16 cellular contexts compared by ENCODE assay signal in genomic region chr3:37668431-37668830, GRCh38.
DNase-seq lines count a peak whose midpoint lies in the region; FAIRE-seq and TF ChIP-seq lines count a peak whose summit lies in the region.
"Had no signal": no experiment of that assay in that cellular context is flagged by ENCODE, and none has a peak within 500 bp of the region (broad histone marks: within the 10 kb centered on the region; RNA-seq: fewer than 3 reads in every experiment).

No MANE protein-coding gene starts in this region.

- H3K9me2 ChIP-seq in Karpas-422 (replicated peaks; ENCODE audit: insufficient read depth, low read length) = no peaks in the 10 kb centered on the region

- TF ChIP-seq CTCF in coronary artery (IDR thresholded peaks at IDR 0.05) = no peak
- TF ChIP-seq CTCF in kidney (IDR thresholded peaks at IDR 0.05; ENCODE audit: borderline replicate concordance, extremely low read depth, insufficient read depth) = no peak
- no peak for TF ChIP-seq CTCF in stomach (IDR thresholded peaks at IDR 0.05)
- TF ChIP-seq CTCF in endothelial cell (IDR thresholded peaks at IDR 0.05; ENCODE audit: unreplicated experiment) = no peak
- TF ChIP-seq CTCF in osteocyte (IDR thresholded peaks at IDR 0.05) = no peak

- H3K4me1 Mint-ChIP-seq in endothelial cell (ENCODE audit: unreplicated experiment) = peaks cover 15% of the 10 kb centered on the region
- peaks cover 6% of the 10 kb centered on the region for H3K4me1 Mint-ChIP-seq in osteocyte (ENCODE audit: unreplicated experiment)
- H3K4me1 Mint-ChIP-seq: memory B cell had no signal

- no peaks in the 10 kb centered on the region for H4K20me1 ChIP-seq in Karpas-422 (ENCODE audit: insufficient read depth, low read depth, low read length)

- H3K9me3 ChIP-seq in Karpas-422 (ENCODE audit: low read length) = no peaks in the 10 kb centered on the region
- no peaks in the 10 kb centered on the region for H3K9me3 ChIP-seq in kidney (ENCODE audit: control insufficient read depth in 1 of 2, low read length in 2 of 2)
- no peaks in the 10 kb centered on the region for H3K9me3 ChIP-seq in stomach

- H3K27ac ChIP-seq in Karpas-422 (ENCODE audit: low read length) (no peak overlapping the region), coronary artery (peak overlapping the region; percentile 23 to 60), kidney (ENCODE audit: low read depth in 2 of 2, low read length in 2 of 2) (peak overlapping the region; percentile 39 to 43), stomach (peak overlapping the region in 3 of 5 donors; percentile 39 to 53 (median 50))

- FAIRE-seq in kidney (lab: Jason Lieb, UNC) = no peak
- FAIRE-seq: astrocyte, GM12891 had no signal

- no peak overlapping the region for H3K9ac ChIP-seq in Karpas-422 (ENCODE audit: low read length)
- no peak overlapping the region for H3K9ac ChIP-seq in kidney (ENCODE audit: low read length in 2 of 2)

- DNase-seq in Karpas-422 (peak; percentile 16), coronary artery (ENCODE audit: low spot score) (no peak), kidney (no peak), stomach (no peak), H7 (no peak), endothelial cell (ENCODE audit: low spot score) (no peak), NCI-H774 (lab: John Stamatoyannopoulos, UW) (no peak), osteocyte (ENCODE audit: extremely low spot score, unreplicated experiment) (no peak)
- DNase-seq: activated T-cell treated with anti-CD3 and anti-CD28 coated beads, Interleukin-2, amount 50 U/mL, for 72 hours; effector memory CD8-positive, alpha-beta T cell; NCI-H69; stimulated activated CD4-positive, alpha-beta T cell treated with anti-CD3 and anti-CD28 coated beads, Interleukin-1b, Interleukin-23, amount 100 ng/mL, for 48 hours; T-helper 2 cell had no signal

- no peaks in the 10 kb centered on the region for H3K9me3 Mint-ChIP-seq in endothelial cell (ENCODE audit: unreplicated experiment)
- H3K9me3 Mint-ChIP-seq in osteocyte (ENCODE audit: unreplicated experiment) = no peaks in the 10 kb centered on the region
- H3K9me3 Mint-ChIP-seq: activated T-cell treated with anti-CD3 and anti-CD28 coated beads, Interleukin-2, amount 50 U/mL, for 72 hours; effector memory CD8-positive, alpha-beta T cell; memory B cell had no signal

- H3K27me3 Mint-ChIP-seq in endothelial cell (ENCODE audit: unreplicated experiment) (peaks cover 19% of the 10 kb centered on the region), osteocyte (ENCODE audit: unreplicated experiment) (peaks cover 43% of the 10 kb centered on the region)

- no peak for TF ChIP-seq EP300 in stomach (IDR thresholded peaks at IDR 0.05)

- no peak for TF ChIP-seq POLR2A in stomach (IDR thresholded peaks at IDR 0.05)

- no peak overlapping the region for H3K27ac Mint-ChIP-seq in endothelial cell (ENCODE audit: unreplicated experiment)
- H3K27ac Mint-ChIP-seq in osteocyte (ENCODE audit: unreplicated experiment) = no peak overlapping the region
- H3K27ac Mint-ChIP-seq: activated T-cell treated with anti-CD3 and anti-CD28 coated beads, Interleukin-2, amount 50 U/mL, for 72 hours; effector memory CD8-positive, alpha-beta T cell; memory B cell had no signal

- no peaks in the 10 kb centered on the region for H3K4me1 ChIP-seq in Karpas-422 (ENCODE audit: low read length)
- H3K4me1 ChIP-seq in kidney (ENCODE audit: control insufficient read depth in 1 of 2, insufficient read depth in 1 of 2, low read depth in 1 of 2, low read length in 2 of 2) = peaks cover 15 to 21% of the 10 kb centered on the region in 2 donors
- peaks cover 15 to 50% (median 30%) of the 10 kb centered on the region in 4 donors for H3K4me1 ChIP-seq in stomach

- intact Hi-C loops in kidney (cut with DNase I) = no loop called here
- intact Hi-C loops in stomach (cut with DNase I; ENCODE audit: low total_unique reads) = no loop called here

- H3K4me3 Mint-ChIP-seq in endothelial cell (ENCODE audit: unreplicated experiment) (no peak overlapping the region), osteocyte (ENCODE audit: unreplicated experiment) (no peak overlapping the region)
- H3K4me3 Mint-ChIP-seq: activated T-cell treated with anti-CD3 and anti-CD28 coated beads, Interleukin-2, amount 50 U/mL, for 72 hours; effector memory CD8-positive, alpha-beta T cell; memory B cell had no signal

- H3K4me3 ChIP-seq in Karpas-422 (ENCODE audit: low read length) = no peak overlapping the region
- peak overlapping the region; percentile 26 for H3K4me3 ChIP-seq in coronary artery
- peak overlapping the region in 1 of 2 donors; percentile 5 for H3K4me3 ChIP-seq in kidney (ENCODE audit: low read length in 2 of 2)
- no peak overlapping the region for H3K4me3 ChIP-seq in stomach
- H3K4me3 ChIP-seq in H7 (ENCODE audit: insufficient read depth, low read depth, low read length) = no peak overlapping the region

- no peaks in the 10 kb centered on the region for H3K79me2 ChIP-seq in Karpas-422 (ENCODE audit: low read length)

- H3K36me3 ChIP-seq in Karpas-422 (ENCODE audit: insufficient read depth, low read length) = no peaks in the 10 kb centered on the region
- H3K36me3 ChIP-seq in kidney (ENCODE audit: control insufficient read depth in 1 of 2, insufficient read depth in 2 of 2, low read length in 2 of 2) = no peaks in the 10 kb centered on the region
- no peaks in the 10 kb centered on the region for H3K36me3 ChIP-seq in stomach
- H3K36me3 ChIP-seq in H7 (replicated peaks; ENCODE audit: control insufficient read depth, insufficient read depth, low read length) = no peaks in the 10 kb centered on the region

- H2AFZ ChIP-seq in Karpas-422 (ENCODE audit: low read length) = no peak overlapping the region

- H3K36me3 Mint-ChIP-seq in endothelial cell (ENCODE audit: low read depth, unreplicated experiment) (peaks cover 45% of the 10 kb centered on the region), osteocyte (ENCODE audit: unreplicated experiment) (no peaks in the 10 kb centered on the region)
- H3K36me3 Mint-ChIP-seq: memory B cell had no signal

- H3K27me3 ChIP-seq in Karpas-422 (ENCODE audit: low read length) = no peaks in the 10 kb centered on the region
- no peaks in the 10 kb centered on the region for H3K27me3 ChIP-seq in stomach
- no peaks in the 10 kb centered on the region for H3K27me3 ChIP-seq in H7 (ENCODE audit: control insufficient read depth, insufficient read depth, low read length)

- H3K4me2 ChIP-seq in Karpas-422 (ENCODE audit: low read depth, low read length, poor library complexity, severe bottlenecking) = no peak overlapping the region

- WGBS in stomach, 5 donors = 23 to 38% (median 29%) methylated on average over 5 of the region's 5 CpGs
